24 cellular contexts compared by ENCODE assay signal in the genomic region with DNA sequence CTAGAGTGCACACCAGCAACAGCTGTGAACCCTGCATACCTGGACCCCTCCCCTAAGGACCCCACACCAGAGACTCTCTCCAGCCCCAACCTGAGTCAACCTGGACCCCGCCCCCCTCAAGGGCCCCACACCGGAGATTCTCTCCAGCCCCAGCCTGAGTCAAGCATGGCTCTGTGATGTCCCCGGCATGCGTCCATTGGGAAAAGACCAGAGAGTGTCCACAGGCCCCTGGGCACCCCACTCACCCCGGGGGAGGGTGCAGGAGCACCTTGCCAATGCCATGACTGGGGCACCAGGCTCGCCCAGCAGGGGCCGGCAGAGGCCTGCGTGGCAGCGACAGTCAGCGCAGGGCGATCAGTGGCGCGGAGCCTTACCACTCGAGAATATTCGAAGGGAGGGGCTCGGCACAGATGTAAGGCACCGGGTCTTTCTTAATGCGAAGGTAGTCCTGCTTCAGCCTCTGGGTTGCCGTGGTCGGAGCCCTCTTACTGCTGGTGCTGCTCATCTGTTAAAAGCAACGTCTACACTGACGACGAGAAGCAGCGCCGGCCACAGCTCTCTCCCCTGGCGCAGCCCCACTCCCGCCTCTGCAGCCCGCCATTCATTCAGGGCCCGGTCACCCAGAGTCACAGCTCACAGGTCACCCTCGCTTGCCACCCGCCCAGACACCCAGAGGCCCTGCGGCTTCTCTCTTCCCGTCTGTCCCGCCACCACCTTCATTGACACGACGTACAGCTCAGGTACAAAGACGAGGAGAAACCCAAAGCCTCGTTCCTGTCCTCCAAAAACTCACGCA. TPM values are rescaled to one million over a fixed set of nuclear protein-coding genes. Genes with fewer than 3 reads are reported as not detected.
"Had no signal": no experiment of that assay in that cellular context is flagged by ENCODE, and none has a peak within 500 bp of the region (broad histone marks: within the 10 kb centered on the region; RNA-seq: fewer than 3 reads in every experiment).

No MANE protein-coding gene starts in this region.

- H3K27ac Mint-ChIP-seq: activated naive CD4-positive, alpha-beta T cell treated with anti-CD3 and anti-CD28 coated beads, Interleukin-2, amount 10 ng/mL, durations not matched to agents 7 days and 5 days; activated naive CD8-positive, alpha-beta T cell treated with anti-CD3 and anti-CD28 coated beads, Interleukin-2, amount 50 U/mL, for 24 hours; activated T-cell treated with anti-CD3 and anti-CD28 coated beads, Interleukin-2, amount 50 U/mL, for 72 hours; dendritic cell treated with granulocyte-macrophage colony-stimulating factor and Interleukin-4, amounts not matched to agents 40 ng/mL and 50 ng/mL, for 4 days; natural killer cell treated with Interleukin-12 subunit alpha and Interleukin-12 subunit beta and Interleukin-15 and Interleukin-18, amount 100 ng/mL, for 72 hours; type B pancreatic cell; WTC11 had no signal

- H3K27me3 Mint-ChIP-seq: activated naive CD4-positive, alpha-beta T cell treated with anti-CD3 and anti-CD28 coated beads, Interleukin-2, amount 10 ng/mL, durations not matched to agents 7 days and 5 days; activated naive CD8-positive, alpha-beta T cell treated with anti-CD3 and anti-CD28 coated beads, Interleukin-2, amount 50 U/mL, for 24 hours; dendritic cell treated with granulocyte-macrophage colony-stimulating factor and Interleukin-4, amounts not matched to agents 40 ng/mL and 50 ng/mL, for 4 days; natural killer cell treated with Interleukin-12 subunit alpha and Interleukin-12 subunit beta and Interleukin-15 and Interleukin-18, amount 100 ng/mL, for 72 hours; type B pancreatic cell had no signal

- H2AFZ ChIP-seq: hepatocyte had no signal

- H3K4me3 ChIP-seq: body of pancreas, hepatocyte, left ventricle myocardium inferior, spleen, thoracic aorta, vagina had no signal

- H3K4me3 Mint-ChIP-seq: activated naive CD4-positive, alpha-beta T cell treated with anti-CD3 and anti-CD28 coated beads, Interleukin-2, amount 10 ng/mL, durations not matched to agents 7 days and 5 days; activated naive CD8-positive, alpha-beta T cell treated with anti-CD3 and anti-CD28 coated beads, Interleukin-2, amount 50 U/mL, for 24 hours; activated T-cell treated with anti-CD3 and anti-CD28 coated beads, Interleukin-2, amount 50 U/mL, for 72 hours; dendritic cell treated with granulocyte-macrophage colony-stimulating factor and Interleukin-4, amounts not matched to agents 40 ng/mL and 50 ng/mL, for 4 days; natural killer cell treated with Interleukin-12 subunit alpha and Interleukin-12 subunit beta and Interleukin-15 and Interleukin-18, amount 100 ng/mL, for 72 hours; type B pancreatic cell; WTC11 had no signal

- H3K9me3 Mint-ChIP-seq: activated naive CD4-positive, alpha-beta T cell treated with anti-CD3 and anti-CD28 coated beads, Interleukin-2, amount 10 ng/mL, durations not matched to agents 7 days and 5 days; activated naive CD8-positive, alpha-beta T cell treated with anti-CD3 and anti-CD28 coated beads, Interleukin-2, amount 50 U/mL, for 24 hours; activated T-cell treated with anti-CD3 and anti-CD28 coated beads, Interleukin-2, amount 50 U/mL, for 72 hours; dendritic cell treated with granulocyte-macrophage colony-stimulating factor and Interleukin-4, amounts not matched to agents 40 ng/mL and 50 ng/mL, for 4 days; natural killer cell treated with Interleukin-12 subunit alpha and Interleukin-12 subunit beta and Interleukin-15 and Interleukin-18, amount 100 ng/mL, for 72 hours; type B pancreatic cell; WTC11 had no signal

- H3K27ac ChIP-seq: body of pancreas, hepatocyte, left ventricle myocardium inferior, spleen, thoracic aorta, vagina had no signal

- ATAC-seq: activated naive CD8-positive, alpha-beta T cell treated with anti-CD3 and anti-CD28 coated beads, Interleukin-2, amount 50 U/mL, for 24 hours; activated T-cell treated with anti-CD3 and anti-CD28 coated beads, Interleukin-2, amount 50 U/mL, for 72 hours; body of pancreas; WTC11 had no signal

- H3K9me3 ChIP-seq: body of pancreas, left ventricle myocardium inferior, spleen, thoracic aorta, vagina had no signal

- H3K36me3 Mint-ChIP-seq: natural killer cell treated with Interleukin-12 subunit alpha and Interleukin-12 subunit beta and Interleukin-15 and Interleukin-18, amount 100 ng/mL, for 72 hours had no signal

- H3K27me3 ChIP-seq: body of pancreas, hepatocyte, spleen, vagina had no signal

- H3K4me2 ChIP-seq: hepatocyte had no signal

- DNase-seq: activated CD8-positive, alpha-beta memory T cell treated with anti-CD3 and anti-CD28 coated beads, Interleukin-2, amount 50 U/mL, for 48 hours; activated effector memory CD4-positive, alpha-beta T cell treated with Interleukin-2 at 50 U/mL for 16 hours; activated naive CD4-positive, alpha-beta T cell treated with anti-CD3 and anti-CD28 coated beads, Interleukin-2, amount 10 ng/mL, durations not matched to agents 7 days and 5 days; activated naive CD8-positive, alpha-beta T cell treated with anti-CD3 and anti-CD28 coated beads, Interleukin-2, amount 50 U/mL, for 24 hours; activated T-cell treated with anti-CD3 and anti-CD28 coated beads, Interleukin-2, amount 50 U/mL, for 72 hours; body of pancreas; effector CD4-positive, alpha-beta T cell; glutamatergic neuron; left ventricle myocardium inferior; midbrain; nucleus accumbens; retina; spleen; stimulated activated CD4-positive, alpha-beta T cell treated with anti-CD3 and anti-CD28 coated beads, Interleukin-4, amount 100 ng/mL, for 1 hour; stimulated activated naive CD4-positive, alpha-beta T cell treated with Interleukin-2 at 50 U/mL for 16 hours; T-helper 1 cell had no signal

RNA-seq across cellular contexts. Expression of a gene that starts 21.2 kb away (rescaled TPM):
- total RNA-seq: body of pancreas, frontal cortex, vagina had no signal
